Comparison of ENCODE assay signal across 1 cellular context in the genomic region with DNA sequence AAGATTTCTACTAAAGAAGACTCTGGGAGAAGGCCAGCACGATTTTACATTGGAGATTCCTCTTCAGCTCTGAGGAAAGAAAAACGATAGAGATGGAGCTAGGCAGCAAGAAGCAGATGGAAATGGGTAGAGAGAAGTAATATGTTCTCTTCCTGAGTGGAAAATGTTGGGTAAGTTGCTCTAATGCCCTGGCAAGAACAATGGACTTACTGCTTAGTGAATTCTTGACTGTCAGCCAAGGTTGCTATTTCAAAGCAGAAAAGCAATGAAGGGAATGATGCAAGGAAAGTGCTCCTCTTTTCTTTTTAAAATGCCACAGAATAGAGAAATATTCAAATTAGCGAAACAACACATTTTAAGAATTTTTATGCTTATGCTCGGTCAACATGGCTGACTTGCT.
TF ChIP-seq lines count a peak whose summit lies in the region.

No MANE protein-coding gene starts in this region.

TF ChIP-seq in endothelial cell of umbilical vein, 7 proteins besides CTCF, POLR2A, EP300 and RAD21:
- TF ChIP-seq FOS (IDR thresholded peaks at IDR 0.05; ENCODE audit: borderline replicate concordance, insufficient read depth, low read length): no peak
- TF ChIP-seq MYC (IDR thresholded peaks at IDR 0.05; ENCODE audit: low read depth, low read length): no peak
- TF ChIP-seq POLR2AphosphoS5 (IDR thresholded peaks at IDR 0.05; ENCODE audit: insufficient read depth, low read depth, low read length): no peak
- TF ChIP-seq, protein P1, sequence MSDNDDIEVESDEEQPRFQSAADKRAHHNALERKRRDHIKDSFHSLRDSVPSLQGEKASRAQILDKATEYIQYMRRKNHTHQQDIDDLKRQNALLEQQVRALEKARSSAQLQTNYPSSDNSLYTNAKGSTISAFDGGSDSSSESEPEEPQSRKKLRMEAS (IDR thresholded peaks at IDR 0.05; ENCODE audit: insufficient read depth, insufficient read length): no peak
- no peak for TF ChIP-seq JUN (IDR thresholded peaks at IDR 0.05; ENCODE audit: borderline replicate concordance, insufficient read depth, insufficient read length, low read depth)
- no peak for TF ChIP-seq GATA2 (IDR thresholded peaks at IDR 0.05; ENCODE audit: insufficient read depth, insufficient read length, low read depth, low read length)
- TF ChIP-seq EZH2 (IDR thresholded peaks at IDR 0.05; ENCODE audit: borderline replicate concordance, low read depth, low read length, severe bottlenecking): no peak
